Comparison of ENCODE assay signal across 14 cellular contexts in genomic region chr1:234826352-234826751, GRCh38.
DNase-seq lines count a peak whose midpoint lies in the region; ATAC-seq and TF ChIP-seq lines count a peak whose summit lies in the region.
"Had no signal": no experiment of that assay in that cellular context is flagged by ENCODE, and none has a peak within 500 bp of the region (broad histone marks: within the 10 kb centered on the region; RNA-seq: fewer than 3 reads in every experiment).

No MANE protein-coding gene starts in this region.

- no peak for TF ChIP-seq CTCF in natural killer cell (IDR thresholded peaks at IDR 0.05)
- TF ChIP-seq CTCF in left lung (IDR thresholded peaks at IDR 0.05) = no peak
- no peak for TF ChIP-seq CTCF in PC-9 (conservative IDR thresholded peaks at IDR 0.05)

- DNase-seq in natural killer cell treated with Interleukin-12 subunit alpha and Interleukin-12 subunit beta and Interleukin-15 and Interleukin-18, amount 100 ng/mL, for 72 hours (ENCODE audit: low spot score) = no peak
- DNase-seq in natural killer cell (no peak), left lung (no peak), PC-9 (no peak)
- DNase-seq in stimulated activated naive B cell treated with anti-CD40 and anti-IgM and Interleukin-4, amounts not matched to agents 10 μg/mL and 1 μg/mL and 100 μg/mL, for 72 hours = no peak
- DNase-seq: Caco-2; CD8-positive, alpha-beta memory T cell; DMS53; GM23248; H7 had no signal

- no peaks in the 10 kb centered on the region for H4K20me1 ChIP-seq in PC-9 (ENCODE audit: insufficient read depth)

- H3F3A ChIP-seq in PC-9 (ENCODE audit: insufficient read depth, low read depth) = peaks cover 7% of the 10 kb centered on the region; the same call in 1 of the 2 replicates

- peaks cover 14 to 16% of the 10 kb centered on the region in 2 donors for H3K4me1 Mint-ChIP-seq in natural killer cell treated with Interleukin-12 subunit alpha and Interleukin-12 subunit beta and Interleukin-15 and Interleukin-18, amount 100 ng/mL, for 72 hours (ENCODE audit: low read depth in 2 of 2)
- no peaks in the 10 kb centered on the region for H3K4me1 Mint-ChIP-seq in natural killer cell
- peaks cover 2 to 12% of the 10 kb centered on the region in 2 donors for H3K4me1 Mint-ChIP-seq in stimulated activated naive B cell treated with anti-CD40 and anti-IgM and Interleukin-4, amounts not matched to agents 10 μg/mL and 1 μg/mL and 100 μg/mL, for 72 hours

- H3K9me3 ChIP-seq in left lung (no peaks in the 10 kb centered on the region), PC-9 (ENCODE audit: insufficient read depth, low read depth) (0 out of 2 replicates have a peak, but pooled peaks cover 4% of the 10 kb centered on the region)
- H3K9me3 ChIP-seq: Caco-2 had no signal

- H3K36me3 ChIP-seq in left lung (no peaks in the 10 kb centered on the region), PC-9 (ENCODE audit: low read depth) (no peaks in the 10 kb centered on the region; the same call in 1 of the 2 replicates)

- no peaks in the 10 kb centered on the region for H3K27me3 ChIP-seq in left lung
- H3K27me3 ChIP-seq in PC-9 (ENCODE audit: insufficient read depth, low read depth) = no peaks in the 10 kb centered on the region

- H3K79me2 ChIP-seq in PC-9 (ENCODE audit: low read depth) = no peaks in the 10 kb centered on the region

- no TSS peak for BruUV-seq in PC-9 (replicated peaks; lab: Mats Ljungman, UMichigan)

- H3K4me3 ChIP-seq in left lung (no peak overlapping the region), PC-9 (no peak overlapping the region)
- H3K4me3 ChIP-seq: GM23248 had no signal

- no peaks in the 10 kb centered on the region; the same call in 1 of the 2 replicates for H3K9me2 ChIP-seq in PC-9 (ENCODE audit: insufficient read depth)

- H3K4me3 Mint-ChIP-seq in natural killer cell treated with Interleukin-12 subunit alpha and Interleukin-12 subunit beta and Interleukin-15 and Interleukin-18, amount 100 ng/mL, for 72 hours = no peak overlapping the region
- no peak overlapping the region for H3K4me3 Mint-ChIP-seq in natural killer cell
- no peak overlapping the region for H3K4me3 Mint-ChIP-seq in stimulated activated naive B cell treated with anti-CD40 and anti-IgM and Interleukin-4, amounts not matched to agents 10 μg/mL and 1 μg/mL and 100 μg/mL, for 72 hours
- H3K4me3 Mint-ChIP-seq: CD14-positive monocyte; CD8-positive, alpha-beta memory T cell had no signal

- intact Hi-C loops in natural killer cell (cut with micrococcal nuclease) (no loop called here), left lung (cut with DNase I) (no loop called here), PC-9 (cut with micrococcal nuclease; ENCODE audit: unreplicated experiment) (no loop called here)

- H3K36me3 Mint-ChIP-seq in natural killer cell treated with Interleukin-12 subunit alpha and Interleukin-12 subunit beta and Interleukin-15 and Interleukin-18, amount 100 ng/mL, for 72 hours = no peaks in the 10 kb centered on the region
- no peaks in the 10 kb centered on the region for H3K36me3 Mint-ChIP-seq in natural killer cell
- H3K36me3 Mint-ChIP-seq in stimulated activated naive B cell treated with anti-CD40 and anti-IgM and Interleukin-4, amounts not matched to agents 10 μg/mL and 1 μg/mL and 100 μg/mL, for 72 hours = no peaks in the 10 kb centered on the region
- H3K36me3 Mint-ChIP-seq: CD8-positive, alpha-beta memory T cell had no signal

- H3K27ac Mint-ChIP-seq in natural killer cell treated with Interleukin-12 subunit alpha and Interleukin-12 subunit beta and Interleukin-15 and Interleukin-18, amount 100 ng/mL, for 72 hours = peak overlapping the region; percentile 14 to 78
- H3K27ac Mint-ChIP-seq in natural killer cell = no peak overlapping the region
- H3K27ac Mint-ChIP-seq in stimulated activated naive B cell treated with anti-CD40 and anti-IgM and Interleukin-4, amounts not matched to agents 10 μg/mL and 1 μg/mL and 100 μg/mL, for 72 hours = peak overlapping the region; percentile 51
- H3K27ac Mint-ChIP-seq: CD14-positive monocyte; CD8-positive, alpha-beta memory T cell had no signal

- H3K4me2 ChIP-seq in PC-9 = no peak overlapping the region

- no peak for ATAC-seq in natural killer cell treated with Interleukin-12 subunit alpha and Interleukin-12 subunit beta and Interleukin-15 and Interleukin-18, amount 100 ng/mL, for 72 hours
- ATAC-seq in natural killer cell (no peak), left lung (peak; percentile 65), GM21367 (IDR thresholded peaks at IDR 0.05; ENCODE audit: unreplicated experiment) (no peak), HG02840 (IDR thresholded peaks at IDR 0.05; ENCODE audit: low FRiP score, unreplicated experiment) (no peak)
- no peak for ATAC-seq in stimulated activated naive B cell treated with anti-CD40 and anti-IgM and Interleukin-4, amounts not matched to agents 10 μg/mL and 1 μg/mL and 100 μg/mL, for 72 hours (replicated peaks)

- peaks cover 0 to 2% of the 10 kb centered on the region in 2 donors for H3K27me3 Mint-ChIP-seq in natural killer cell treated with Interleukin-12 subunit alpha and Interleukin-12 subunit beta and Interleukin-15 and Interleukin-18, amount 100 ng/mL, for 72 hours
- peaks cover 16 to 21% of the 10 kb centered on the region in 2 donors for H3K27me3 Mint-ChIP-seq in natural killer cell (ENCODE audit: low read depth in 2 of 2)
- H3K27me3 Mint-ChIP-seq in stimulated activated naive B cell treated with anti-CD40 and anti-IgM and Interleukin-4, amounts not matched to agents 10 μg/mL and 1 μg/mL and 100 μg/mL, for 72 hours = no peaks in the 10 kb centered on the region

- H3K9me3 Mint-ChIP-seq in natural killer cell treated with Interleukin-12 subunit alpha and Interleukin-12 subunit beta and Interleukin-15 and Interleukin-18, amount 100 ng/mL, for 72 hours = no peaks in the 10 kb centered on the region
- H3K9me3 Mint-ChIP-seq in natural killer cell = no peaks in the 10 kb centered on the region
- no peaks in the 10 kb centered on the region for H3K9me3 Mint-ChIP-seq in stimulated activated naive B cell treated with anti-CD40 and anti-IgM and Interleukin-4, amounts not matched to agents 10 μg/mL and 1 μg/mL and 100 μg/mL, for 72 hours
- H3K9me3 Mint-ChIP-seq: CD8-positive, alpha-beta memory T cell had no signal

- CTCF ChIA-PET in PC-9 (lab: Charles Lee) = no interaction called here

- POLR2A ChIA-PET in PC-9 (lab: Charles Lee; ENCODE audit: unreplicated experiment) = interaction anchor here (0.6 kb wide), 1 partner anchor 83 kb away, joined by 5 read pairs; no protein-coding TSS in a partner anchor

- H2AFZ ChIP-seq in PC-9 = no peak overlapping the region
- H2AFZ ChIP-seq: GM23248 had no signal

- H3K4me1 ChIP-seq in left lung (no peaks in the 10 kb centered on the region), PC-9 (replicated peaks; ENCODE audit: insufficient read depth) (no peaks in the 10 kb centered on the region)

- no peak overlapping the region for H3K27ac ChIP-seq in left lung
- H3K27ac ChIP-seq in PC-9 = no peak overlapping the region
- H3K27ac ChIP-seq: 22Rv1, GM23248 had no signal

Comparison
In these comparisons a context has a peak if more than half of its experiments do, and no peak if none do; other contexts are left out.
1. H3K27ac Mint-ChIP-seq: peak in natural killer cell treated with Interleukin-12 subunit alpha and Interleukin-12 subunit beta and Interleukin-15 and Interleukin-18, amount 100 ng/mL, for 72 hours (2 of 2) and stimulated activated naive B cell treated with anti-CD40 and anti-IgM and Interleukin-4, amounts not matched to agents 10 μg/mL and 1 μg/mL and 100 μg/mL, for 72 hours (single experiment); none in natural killer cell (0 of 2).